Comparison of ENCODE assay signal across 26 cellular contexts in the genomic region with DNA sequence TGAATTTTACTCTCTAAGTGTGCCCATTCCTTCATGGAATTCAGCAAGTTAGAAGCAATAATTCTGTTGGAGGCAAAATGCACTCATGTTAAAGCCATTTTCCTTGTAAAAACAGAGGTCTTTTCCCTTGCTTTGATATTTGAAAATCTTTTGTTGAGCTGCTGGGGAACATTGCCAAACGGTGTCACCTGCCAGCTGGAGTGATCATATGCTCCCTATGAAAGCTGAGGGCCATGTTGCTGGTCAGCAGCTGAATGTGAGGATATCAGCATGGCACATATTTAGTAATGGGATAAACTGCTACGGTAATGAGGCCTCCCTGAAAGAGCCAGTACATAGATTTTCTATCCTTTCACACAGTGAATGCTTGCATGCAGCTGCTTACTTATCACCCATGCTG.
DNase-seq lines count a peak whose midpoint lies in the region; ATAC-seq and TF ChIP-seq lines count a peak whose summit lies in the region.
"Had no signal": no experiment of that assay in that cellular context is flagged by ENCODE, and none has a peak within 500 bp of the region (broad histone marks: within the 10 kb centered on the region; RNA-seq: fewer than 3 reads in every experiment).

No MANE protein-coding gene starts in this region.

- H3K4me3 ChIP-seq in stomach (no peak overlapping the region), lower lobe of right lung (no peak overlapping the region)
- H3K4me3 ChIP-seq: dorsolateral prefrontal cortex, GM23248, Peyer's patch, sigmoid colon, vagina had no signal

- no peak for ATAC-seq in lower lobe of right lung
- ATAC-seq: naive thymus-derived CD4-positive, alpha-beta T cell; stimulated activated effector memory CD8-positive, alpha-beta T cell treated with anti-CD3 and anti-CD28 coated beads, Interleukin-12 subunit alpha, Interleukin-12 subunit beta, amount 100 ng/mL, for 72 hours; WTC11 had no signal

- H3K36me3 ChIP-seq in stomach, result no peaks in the 10 kb centered on the region
- H3K36me3 ChIP-seq in lower lobe of right lung, result no peaks in the 10 kb centered on the region
- H3K36me3 ChIP-seq: Peyer's patch, sigmoid colon, vagina had no signal

- no peak for TF ChIP-seq EP300 in stomach (IDR thresholded peaks at IDR 0.05)

- H3K27me3 ChIP-seq in stomach (no peaks in the 10 kb centered on the region), lower lobe of right lung (ENCODE audit: low read depth) (no peaks in the 10 kb centered on the region)
- H3K27me3 ChIP-seq: dorsolateral prefrontal cortex, Peyer's patch, sigmoid colon, vagina had no signal

- H3K27ac ChIP-seq in stomach, result no peak overlapping the region
- H3K27ac ChIP-seq in lower lobe of right lung, result no peak overlapping the region
- H3K27ac ChIP-seq: C4-2B, dorsolateral prefrontal cortex, GM23248, Peyer's patch, sigmoid colon, vagina had no signal

- TF ChIP-seq CTCF in stomach (IDR thresholded peaks at IDR 0.05) (no peak), lower lobe of right lung (IDR thresholded peaks at IDR 0.05) (no peak)

- no peak for TF ChIP-seq POLR2A in stomach (IDR thresholded peaks at IDR 0.05)

- intact Hi-C loops in stomach (cut with DNase I; ENCODE audit: low total_unique reads) (no loop called here), lower lobe of right lung (cut with DNase I) (no loop called here)

- H3K9me3 ChIP-seq in stomach (no peaks in the 10 kb centered on the region), lower lobe of right lung (no peaks in the 10 kb centered on the region)
- H3K9me3 ChIP-seq: Peyer's patch, sigmoid colon, SK-N-SH, vagina had no signal

- WGBS in stomach, 5 donors, result 7 to 31% (median 18%) methylated on average over 2 of the region's 2 CpGs

- peaks cover 0 to 18% (median 5%) of the 10 kb centered on the region in 4 donors for H3K4me1 ChIP-seq in stomach
- H3K4me1 ChIP-seq in lower lobe of right lung, result peaks cover 9% of the 10 kb centered on the region
- H3K4me1 ChIP-seq: Peyer's patch, vagina had no signal

- DNase-seq in NCI-H345 (lab: John Stamatoyannopoulos, UW) (peak; percentile 56), NCI-H345 treated with DMSO at 0.1 percent for 48 hours (lab: John Stamatoyannopoulos, UW; ENCODE audit: unreplicated experiment) (no peak), NCI-H524 treated with DMSO at 0.1 percent for 48 hours (lab: John Stamatoyannopoulos, UW) (peak; percentile 13), cerebellum (ENCODE audit: low spot score) (peak; percentile 4), stomach (peak; percentile 57), lower lobe of right lung (no peak)
- no peak for DNase-seq in stimulated activated CD4-positive, alpha-beta T cell treated with anti-CD3 and anti-CD28 coated beads, Interleukin-2, amount 100 ng/mL, for 48 hours
- DNase-seq in effector CD4-positive, alpha-beta T cell, result no peak
- DNase-seq: activated CD4-positive, alpha-beta T cell treated with anti-CD3 and anti-CD28 coated beads, Interleukin-2, amount 50 U/mL, for 48 hours; activated gamma-delta T cell; dorsolateral prefrontal cortex; foreskin melanocyte; GM23248; IMR-90; kidney; mesendoderm; naive thymus-derived CD4-positive, alpha-beta T cell; NCI-H187 treated with DMSO at 0.1 percent for 48 hours; NK-92 treated with Interleukin-12 subunit alpha and Interleukin-12 subunit beta, amount 100 ng/mL, for 24 hours; Peyer's patch; sigmoid colon; SK-N-SH had no signal

Comparison
In these comparisons a context has a peak if more than half of its experiments do, and no peak if none do; other contexts are left out.
1. DNase-seq: peak in NCI-H345 (single experiment), NCI-H524 treated with DMSO at 0.1 percent for 48 hours (single experiment), cerebellum (single experiment) and stomach (single experiment); none in NCI-H345 treated with DMSO at 0.1 percent for 48 hours (single experiment), lower lobe of right lung (single experiment), stimulated activated CD4-positive, alpha-beta T cell treated with anti-CD3 and anti-CD28 coated beads, Interleukin-2, amount 100 ng/mL, for 48 hours (0 of 2) and effector CD4-positive, alpha-beta T cell (single experiment).